25 cellular contexts compared by ENCODE assay signal in genomic region chr5:89695371-89695770, GRCh38.
"Had no signal": no experiment of that assay in that cellular context is flagged by ENCODE, and none has a peak within 500 bp of the region (broad histone marks: within the 10 kb centered on the region; RNA-seq: fewer than 3 reads in every experiment).

No MANE protein-coding gene starts in this region.

- H3K36me3 ChIP-seq: colonic mucosa, esophagus muscularis mucosa, esophagus squamous epithelium, gastrocnemius medialis, gastroesophageal sphincter, heart left ventricle, heart right ventricle had no signal

- DNase-seq: colonic mucosa; cortex of kidney; dermis blood vessel endothelial cell; dorsolateral prefrontal cortex; effector CD4-positive, alpha-beta T cell; effector CD8-positive, alpha-beta T cell; effector memory CD4-positive, alpha-beta T cell; effector memory CD8-positive, alpha-beta T cell; endodermal cell; erythroblast; esophagus squamous epithelium; foreskin fibroblast; foreskin keratinocyte; foreskin melanocyte; gastrocnemius medialis; glutamatergic neuron; head of caudate nucleus; heart left ventricle; heart right ventricle had no signal

- H3K9me3 Mint-ChIP-seq: endodermal cell had no signal

- H3K27me3 Mint-ChIP-seq: dendritic cell treated with granulocyte-macrophage colony-stimulating factor and Interleukin-4, amounts not matched to agents 40 ng/mL and 50 ng/mL, for 4 days; effector memory CD8-positive, alpha-beta T cell had no signal

- H3K4me3 ChIP-seq: colonic mucosa, coronary artery, dorsolateral prefrontal cortex, esophagus muscularis mucosa, esophagus squamous epithelium, gastrocnemius medialis, gastroesophageal sphincter, heart left ventricle, heart right ventricle had no signal

- ATAC-seq: effector memory CD8-positive, alpha-beta T cell; esophagus mucosa; foreskin keratinocyte; gastrocnemius medialis; gastroesophageal sphincter; heart left ventricle; heart right ventricle had no signal

- H3K27me3 ChIP-seq: colonic mucosa, dorsolateral prefrontal cortex, esophagus muscularis mucosa, esophagus squamous epithelium, foreskin keratinocyte, gastrocnemius medialis, gastroesophageal sphincter, heart left ventricle, heart right ventricle had no signal

- H3K27ac ChIP-seq: colonic mucosa, coronary artery, dorsolateral prefrontal cortex, epithelial cell of prostate, esophagus muscularis mucosa, esophagus squamous epithelium, foreskin keratinocyte, gastrocnemius medialis, gastroesophageal sphincter, heart left ventricle, heart right ventricle had no signal

- H3K27ac Mint-ChIP-seq: dendritic cell treated with granulocyte-macrophage colony-stimulating factor and Interleukin-4, amounts not matched to agents 40 ng/mL and 50 ng/mL, for 4 days; effector memory CD8-positive, alpha-beta T cell; endodermal cell had no signal

- H3K4me3 Mint-ChIP-seq: dendritic cell treated with granulocyte-macrophage colony-stimulating factor and Interleukin-4, amounts not matched to agents 40 ng/mL and 50 ng/mL, for 4 days; effector memory CD8-positive, alpha-beta T cell; endodermal cell had no signal

- H3K9me3 ChIP-seq: colonic mucosa, esophagus muscularis mucosa, esophagus squamous epithelium, gastrocnemius medialis, gastroesophageal sphincter, heart left ventricle, heart right ventricle had no signal

- H3K4me1 ChIP-seq: colonic mucosa, esophagus muscularis mucosa, esophagus squamous epithelium, foreskin keratinocyte, gastrocnemius medialis, gastroesophageal sphincter, heart left ventricle, heart right ventricle had no signal
